In the genomic region with DNA sequence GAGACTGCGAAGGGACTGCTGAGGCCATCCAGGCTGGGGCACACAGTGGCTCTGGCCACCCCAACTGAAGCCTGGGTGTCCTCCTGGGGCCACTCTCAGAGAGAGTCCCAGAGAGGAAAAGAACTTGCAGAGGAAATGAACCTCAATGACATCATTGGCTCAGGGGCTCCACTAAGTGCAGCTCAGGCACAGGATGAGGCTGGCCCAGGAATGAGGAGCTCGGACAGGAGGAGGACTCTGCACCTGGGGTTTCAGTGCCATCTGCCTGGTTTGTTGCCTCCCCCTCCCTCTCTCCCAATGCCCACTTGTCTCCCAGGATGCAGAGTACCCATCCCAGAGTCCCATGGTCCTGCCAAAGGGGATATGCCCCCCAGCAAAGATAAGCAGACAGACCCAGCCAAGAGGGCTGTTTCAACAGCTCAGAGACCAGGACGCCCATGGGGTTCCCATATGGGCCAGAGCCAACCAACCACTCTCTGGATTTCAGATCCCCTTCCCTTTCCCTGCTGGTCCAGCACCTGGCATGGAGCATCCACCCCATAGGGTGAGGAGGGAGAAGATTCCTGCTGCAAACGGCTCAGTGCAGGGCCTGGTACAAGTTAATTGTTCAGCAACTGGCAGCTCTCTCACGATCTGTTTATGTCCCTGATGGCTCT, we compare ENCODE assay signal across 20 cellular contexts. TPM values are rescaled to one million over a fixed set of nuclear protein-coding genes. Genes with fewer than 3 reads are reported as not detected.
DNase-seq lines count a peak whose midpoint lies in the region; ATAC-seq and TF ChIP-seq lines count a peak whose summit lies in the region.
"Had no signal": no experiment of that assay in that cellular context is flagged by ENCODE, and none has a peak within 500 bp of the region (broad histone marks: within the 10 kb centered on the region; RNA-seq: fewer than 3 reads in every experiment).

No MANE protein-coding gene starts in this region.

- peaks cover 3% of the 10 kb centered on the region for H3K36me3 Mint-ChIP-seq in stimulated activated memory B cell treated with anti-CD40 and anti-IgM and Interleukin-4, amounts not matched to agents 10 μg/mL and 1 μg/mL and 100 μg/mL, for 72 hours

- peaks cover 30% of the 10 kb centered on the region for H3K27me3 Mint-ChIP-seq in stimulated activated memory B cell treated with anti-CD40 and anti-IgM and Interleukin-4, amounts not matched to agents 10 μg/mL and 1 μg/mL and 100 μg/mL, for 72 hours

- no peaks in the 10 kb centered on the region for H3K4me1 Mint-ChIP-seq in stimulated activated memory B cell treated with anti-CD40 and anti-IgM and Interleukin-4, amounts not matched to agents 10 μg/mL and 1 μg/mL and 100 μg/mL, for 72 hours

- H3K4me1 ChIP-seq in RWPE2 (ENCODE audit: insufficient read depth, poor library complexity, severe bottlenecking) = no peaks in the 10 kb centered on the region
- H3K4me1 ChIP-seq in lower lobe of right lung = no peaks in the 10 kb centered on the region
- H3K4me1 ChIP-seq: A549 had no signal

- no peak overlapping the region for H3K27ac ChIP-seq in RWPE2 (ENCODE audit: poor library complexity, severe bottlenecking)
- no peak overlapping the region for H3K27ac ChIP-seq in lower lobe of right lung
- H3K27ac ChIP-seq: A549, C4-2B had no signal

- no peaks in the 10 kb centered on the region for H3K36me3 ChIP-seq in RWPE2 (ENCODE audit: low read depth)
- H3K36me3 ChIP-seq in lower lobe of right lung = no peaks in the 10 kb centered on the region

- no peak overlapping the region for H3K27ac Mint-ChIP-seq in stimulated activated memory B cell treated with anti-CD40 and anti-IgM and Interleukin-4, amounts not matched to agents 10 μg/mL and 1 μg/mL and 100 μg/mL, for 72 hours

- no peak for ATAC-seq in RWPE2 (ENCODE audit: low read depth)
- no peak for ATAC-seq in lower lobe of right lung
- ATAC-seq in stimulated activated memory B cell treated with anti-CD40 and anti-IgM and Interleukin-4, amounts not matched to agents 10 μg/mL and 1 μg/mL and 100 μg/mL, for 72 hours = peak; percentile 39
- ATAC-seq in HG02970 (IDR thresholded peaks at IDR 0.05; ENCODE audit: low FRiP score, unreplicated experiment) = no peak
- ATAC-seq: A549 had no signal

- TF ChIP-seq CTCF in RWPE2 (IDR thresholded peaks at IDR 0.05; ENCODE audit: poor library complexity, severe bottlenecking) = no peak
- no peak for TF ChIP-seq CTCF in lower lobe of right lung (IDR thresholded peaks at IDR 0.05)

- H3K27me3 ChIP-seq in RWPE2 (ENCODE audit: insufficient read depth, poor library complexity, severe bottlenecking) (peaks cover 45% of the 10 kb centered on the region), lower lobe of right lung (ENCODE audit: low read depth) (peaks cover 6% of the 10 kb centered on the region)

- DNase-seq in activated effector memory CD4-positive, alpha-beta T cell treated with anti-CD3 and anti-CD28 coated beads, Interleukin-2, amount 50 U/mL, for 16 hours = peak; percentile 47
- no peak for DNase-seq in activated effector memory CD4-positive, alpha-beta T cell treated with Interleukin-2 at 50 U/mL for 16 hours
- peak; percentile 24 for DNase-seq in RWPE2 (ENCODE audit: low spot score)
- peak; percentile 19 for DNase-seq in lower lobe of right lung
- DNase-seq in DMS114 treated with DMSO at 0.1 percent for 48 hours (lab: John Stamatoyannopoulos, UW; ENCODE audit: unreplicated experiment) = no peak
- no peak for DNase-seq in 8988T
- DNase-seq: DMS 273 treated with DMSO at 0.1 percent for 48 hours, GF-D8, IMR-90, Karpas-422, MM.1S, NCI-H1105 treated with DMSO at 0.1 percent for 48 hours, NCI-H1694 treated with DMSO at 0.1 percent for 48 hours, NCI-H446, NCI-H69, SIG-M5 had no signal

- H3K4me3 ChIP-seq in RWPE2 (ENCODE audit: severe bottlenecking) (no peak overlapping the region), lower lobe of right lung (no peak overlapping the region)
- H3K4me3 ChIP-seq: A549 had no signal

- H3K4me3 Mint-ChIP-seq in stimulated activated memory B cell treated with anti-CD40 and anti-IgM and Interleukin-4, amounts not matched to agents 10 μg/mL and 1 μg/mL and 100 μg/mL, for 72 hours = no peak overlapping the region

- H3K9me3 Mint-ChIP-seq in stimulated activated memory B cell treated with anti-CD40 and anti-IgM and Interleukin-4, amounts not matched to agents 10 μg/mL and 1 μg/mL and 100 μg/mL, for 72 hours = peaks cover 17% of the 10 kb centered on the region

- intact Hi-C loops in lower lobe of right lung (cut with DNase I) = no loop called here

- peaks cover 3% of the 10 kb centered on the region for H3K9me3 ChIP-seq in RWPE2 (ENCODE audit: severe bottlenecking)
- H3K9me3 ChIP-seq in lower lobe of right lung = peaks cover 5% of the 10 kb centered on the region

RNA-seq across cellular contexts. Expression of a gene that starts 26.9 kb away (rescaled TPM):
- 24.1 TPM for total RNA-seq in lower lobe of right lung

Comparison
In these comparisons a context has a peak if more than half of its experiments do, and no peak if none do; other contexts are left out.
1. DNase-seq: peak in activated effector memory CD4-positive, alpha-beta T cell treated with anti-CD3 and anti-CD28 coated beads, Interleukin-2, amount 50 U/mL, for 16 hours (single experiment), RWPE2 (single experiment) and lower lobe of right lung (single experiment); none in activated effector memory CD4-positive, alpha-beta T cell treated with Interleukin-2 at 50 U/mL for 16 hours (single experiment), DMS114 treated with DMSO at 0.1 percent for 48 hours (single experiment) and 8988T (single experiment).